Comparison of ENCODE assay signal across 25 cellular contexts in the genomic region with DNA sequence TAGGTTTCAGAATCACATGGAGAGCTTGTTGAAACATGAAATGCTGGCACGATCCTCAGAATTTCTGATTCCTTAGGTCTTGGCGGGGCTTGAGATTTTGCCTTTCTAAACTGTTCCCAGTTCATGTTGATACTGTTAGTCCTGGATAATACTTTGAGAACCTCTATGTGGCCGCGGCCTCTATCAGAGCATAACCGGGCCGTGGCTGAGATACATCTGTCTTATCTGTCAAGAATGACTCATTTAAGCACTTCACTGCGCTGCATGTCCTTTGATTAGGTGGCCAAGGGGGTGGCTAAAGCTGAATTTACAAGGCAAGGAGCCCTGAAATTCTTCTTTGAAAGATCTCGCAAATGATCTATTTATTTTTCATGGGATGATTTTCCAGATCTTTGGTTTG.
"Had no signal": no experiment of that assay in that cellular context is flagged by ENCODE, and none has a peak within 500 bp of the region (broad histone marks: within the 10 kb centered on the region; RNA-seq: fewer than 3 reads in every experiment).

No MANE protein-coding gene starts in this region.

- DNase-seq: activated CD4-positive, alpha-beta memory T cell treated with anti-CD3 and anti-CD28 coated beads, Interleukin-2, amount 10 ng/mL, durations not matched to agents 7 days and 5 days; activated CD4-positive, alpha-beta T cell treated with anti-CD3 and anti-CD28 coated beads, Interleukin-2, amount 10 ng/mL, durations not matched to agents 24 days and 14 days; activated effector memory CD4-positive, alpha-beta T cell treated with Interleukin-2 at 50 U/mL for 16 hours; activated naive CD4-positive, alpha-beta T cell treated with anti-CD3 and anti-CD28 coated beads for 36 hours; activated naive CD8-positive, alpha-beta T cell treated with anti-CD3 and anti-CD28 coated beads, Interleukin-2, amount 10 ng/mL, durations not matched to agents 7 days and 5 days; activated T-cell treated with anti-CD3 and anti-CD28 coated beads, Interleukin-2, amount 50 U/mL, for 72 hours; amygdala; dermis blood vessel endothelial cell; effector CD8-positive, alpha-beta T cell; erythroblast; foreskin melanocyte; glutamatergic neuron; hypothalamus; sigmoid colon; spleen; stimulated activated CD4-positive, alpha-beta T cell treated with anti-CD3 and anti-CD28 coated beads, Interleukin-4, amount 100 ng/mL, for 1 hour; stimulated activated naive CD4-positive, alpha-beta T cell; T-cell had no signal

- H3K4me3 ChIP-seq: sigmoid colon, spleen, tibial nerve had no signal

- H3K27me3 ChIP-seq: neutrophil, sigmoid colon, spleen, tibial nerve had no signal

- H3K4me1 Mint-ChIP-seq: activated CD4-positive, alpha-beta memory T cell treated with anti-CD3 and anti-CD28 coated beads, Interleukin-2, amount 10 ng/mL, durations not matched to agents 7 days and 5 days; activated CD4-positive, alpha-beta T cell treated with anti-CD3 and anti-CD28 coated beads, Interleukin-2, amount 10 ng/mL, durations not matched to agents 24 days and 14 days; activated naive CD8-positive, alpha-beta T cell treated with anti-CD3 and anti-CD28 coated beads, Interleukin-2, amount 10 ng/mL, durations not matched to agents 7 days and 5 days; T-cell had no signal

- H2AFZ ChIP-seq: parathyroid adenoma had no signal

- H3K9me3 ChIP-seq: neutrophil had no signal

- H3K4me3 Mint-ChIP-seq: activated CD4-positive, alpha-beta memory T cell treated with anti-CD3 and anti-CD28 coated beads, Interleukin-2, amount 10 ng/mL, durations not matched to agents 7 days and 5 days; activated CD4-positive, alpha-beta T cell treated with anti-CD3 and anti-CD28 coated beads, Interleukin-2, amount 10 ng/mL, durations not matched to agents 24 days and 14 days; activated naive CD4-positive, alpha-beta T cell treated with anti-CD3 and anti-CD28 coated beads for 36 hours; activated naive CD8-positive, alpha-beta T cell treated with anti-CD3 and anti-CD28 coated beads, Interleukin-2, amount 10 ng/mL, durations not matched to agents 7 days and 5 days; activated T-cell treated with anti-CD3 and anti-CD28 coated beads, Interleukin-2, amount 50 U/mL, for 72 hours; natural killer cell treated with Interleukin-12 subunit alpha and Interleukin-12 subunit beta and Interleukin-15 and Interleukin-18, amount 100 ng/mL, for 72 hours; T-cell; T-helper 2 cell treated with Interferon-gamma antibody and Interleukin-4, amounts not matched to agents 5 μg/mL and 100 μg/mL, for 36 hours had no signal

- H3K36me3 ChIP-seq: neutrophil, sigmoid colon, spleen, tibial nerve had no signal

- H3K27ac ChIP-seq: neutrophil, parathyroid adenoma, spleen, VCaP had no signal

- H3K4me1 ChIP-seq: parathyroid adenoma, spleen, tibial nerve had no signal

- ATAC-seq: activated CD4-positive, CD25-positive, alpha-beta regulatory T cell treated with anti-CD3 and anti-CD28 coated beads, Interleukin-2, amount 50 U/mL, for 24 hours; activated T-cell treated with anti-CD3 and anti-CD28 coated beads, Interleukin-2, amount 50 U/mL, for 72 hours; natural killer cell treated with Interleukin-12 subunit alpha and Interleukin-12 subunit beta and Interleukin-15 and Interleukin-18, amount 100 ng/mL, for 72 hours; T-cell had no signal

- H3K79me2 ChIP-seq: parathyroid adenoma had no signal

- H3K27me3 Mint-ChIP-seq: activated CD4-positive, alpha-beta memory T cell treated with anti-CD3 and anti-CD28 coated beads, Interleukin-2, amount 10 ng/mL, durations not matched to agents 7 days and 5 days; activated CD4-positive, alpha-beta T cell treated with anti-CD3 and anti-CD28 coated beads, Interleukin-2, amount 10 ng/mL, durations not matched to agents 24 days and 14 days; activated naive CD8-positive, alpha-beta T cell treated with anti-CD3 and anti-CD28 coated beads, Interleukin-2, amount 10 ng/mL, durations not matched to agents 7 days and 5 days; natural killer cell treated with Interleukin-12 subunit alpha and Interleukin-12 subunit beta and Interleukin-15 and Interleukin-18, amount 100 ng/mL, for 72 hours; T-cell had no signal

- H3K27ac Mint-ChIP-seq: activated CD4-positive, alpha-beta memory T cell treated with anti-CD3 and anti-CD28 coated beads, Interleukin-2, amount 10 ng/mL, durations not matched to agents 7 days and 5 days; activated CD4-positive, alpha-beta T cell treated with anti-CD3 and anti-CD28 coated beads, Interleukin-2, amount 10 ng/mL, durations not matched to agents 24 days and 14 days; activated naive CD4-positive, alpha-beta T cell treated with anti-CD3 and anti-CD28 coated beads for 36 hours; activated naive CD8-positive, alpha-beta T cell treated with anti-CD3 and anti-CD28 coated beads, Interleukin-2, amount 10 ng/mL, durations not matched to agents 7 days and 5 days; activated T-cell treated with anti-CD3 and anti-CD28 coated beads, Interleukin-2, amount 50 U/mL, for 72 hours; natural killer cell treated with Interleukin-12 subunit alpha and Interleukin-12 subunit beta and Interleukin-15 and Interleukin-18, amount 100 ng/mL, for 72 hours; T-cell; T-helper 2 cell treated with Interferon-gamma antibody and Interleukin-4, amounts not matched to agents 5 μg/mL and 100 μg/mL, for 36 hours had no signal

- H3K36me3 Mint-ChIP-seq: activated naive CD8-positive, alpha-beta T cell treated with anti-CD3 and anti-CD28 coated beads, Interleukin-2, amount 10 ng/mL, durations not matched to agents 7 days and 5 days; natural killer cell treated with Interleukin-12 subunit alpha and Interleukin-12 subunit beta and Interleukin-15 and Interleukin-18, amount 100 ng/mL, for 72 hours; T-cell had no signal

- H3K9ac ChIP-seq: parathyroid adenoma had no signal
